29 cellular contexts compared by ENCODE assay signal in the genomic region with DNA sequence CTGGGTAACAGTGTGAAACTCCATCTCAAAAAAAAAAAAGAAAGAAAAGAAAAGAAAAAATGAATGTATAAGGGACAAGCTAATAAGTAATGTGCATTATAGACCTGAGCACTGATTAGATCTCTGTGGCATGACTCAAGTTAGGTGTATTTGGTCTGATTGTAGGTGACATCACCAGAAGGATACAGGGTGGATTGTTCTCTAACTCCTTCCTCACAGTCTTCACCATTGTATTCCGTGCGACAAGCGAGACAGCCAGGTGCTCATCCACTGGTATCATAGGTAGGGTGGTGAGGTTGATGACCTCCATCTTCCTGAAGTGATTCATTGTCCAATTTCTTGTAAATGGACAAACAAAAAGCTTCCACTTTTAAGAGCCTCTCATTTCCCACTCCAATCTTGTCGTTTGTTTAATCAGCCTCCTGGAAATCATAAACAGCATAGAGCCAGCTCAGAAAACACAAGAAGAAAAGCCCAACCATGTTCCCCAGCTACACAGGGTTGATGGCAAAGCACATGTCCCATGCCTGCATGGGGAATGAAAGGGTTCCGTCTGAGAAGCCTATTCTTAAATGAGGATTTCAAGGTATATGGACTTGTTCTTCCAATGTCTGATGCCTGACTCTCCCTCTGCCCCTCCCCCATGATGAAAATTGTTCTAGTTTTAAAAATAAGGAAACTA. TPM values are rescaled to one million over a fixed set of nuclear protein-coding genes. Genes with fewer than 3 reads are reported as not detected.
DNase-seq lines count a peak whose midpoint lies in the region; ATAC-seq and TF ChIP-seq lines count a peak whose summit lies in the region.
"Had no signal": no experiment of that assay in that cellular context is flagged by ENCODE, and none has a peak within 500 bp of the region (broad histone marks: within the 10 kb centered on the region; RNA-seq: fewer than 3 reads in every experiment).

No MANE protein-coding gene starts in this region.

- H3K4me3 ChIP-seq in PC-3 (ENCODE audit: low read length) (no peak overlapping the region), left lung (no peak overlapping the region)
- H3K4me3 ChIP-seq: HAP-1, uterus had no signal

- H3F3A ChIP-seq in PC-3 (ENCODE audit: low read length, unreplicated experiment): no peaks in the 10 kb centered on the region

- H3K36me3 ChIP-seq in PC-3 (ENCODE audit: low read depth, low read length): no peaks in the 10 kb centered on the region
- no peaks in the 10 kb centered on the region for H3K36me3 ChIP-seq in left lung
- H3K36me3 ChIP-seq: HAP-1, neutrophil, uterus had no signal

- H3K79me2 ChIP-seq in PC-3 (ENCODE audit: low read length): no peaks in the 10 kb centered on the region

- no TSS peak for BruUV-seq in PC-3 (replicated peaks; lab: Mats Ljungman, UMichigan)

- DNase-seq in NCI-H2107 treated with DMSO at 0.1 percent for 48 hours (lab: John Stamatoyannopoulos, UW; ENCODE audit: unreplicated experiment) (peak; percentile 11), NCI-H2107 (lab: John Stamatoyannopoulos, UW) (no peak), NCI-H2029 treated with DMSO at 0.1 percent for 48 hours (lab: John Stamatoyannopoulos, UW) (peak; percentile 17), PC-3 (peak; percentile 59), left lung (no peak), NCI-H1105 treated with DMSO at 0.1 percent for 48 hours (lab: John Stamatoyannopoulos, UW) (no peak)
- DNase-seq: activated CD4-positive, alpha-beta memory T cell treated with anti-CD3 and anti-CD28 coated beads, Interleukin-2, amount 10 ng/mL, durations not matched to agents 7 days and 5 days; activated CD4-positive, alpha-beta T cell treated with anti-CD3 and anti-CD28 coated beads for 1 hour; activated CD8-positive, alpha-beta memory T cell treated with anti-CD3 and anti-CD28 coated beads, Interleukin-2, amount 50 U/mL, for 4 hours; activated naive CD4-positive, alpha-beta T cell; activated naive CD8-positive, alpha-beta T cell treated with anti-CD3 and anti-CD28 coated beads, Interleukin-2, amount 50 U/mL, for 24 hours; central memory CD4-positive, alpha-beta T cell; effector memory CD8-positive, alpha-beta T cell; head of caudate nucleus; IMR-90; midbrain; MV-4-11; naive thymus-derived CD4-positive, alpha-beta T cell; NCI-H446 treated with DMSO at 0.1 percent for 48 hours; NK-92 treated with Interleukin-12 subunit alpha and Interleukin-12 subunit beta, amount 100 ng/mL, for 24 hours; right cardiac atrium; SHP77; stimulated activated CD8-positive, alpha-beta memory T cell treated with anti-CD3 and anti-CD28 coated beads, Interleukin-4, amount 100 ng/mL, for 48 hours; stimulated activated naive CD8-positive, alpha-beta T cell treated with anti-CD3 and anti-CD28 coated beads, Interleukin-15, amount 100 ng/mL, for 72 hours; uterus had no signal

- peak overlapping the region; percentile 78 for H3K27ac ChIP-seq in PC-3 (ENCODE audit: low read length)
- H3K27ac ChIP-seq in left lung: no peak overlapping the region
- H3K27ac ChIP-seq: neutrophil, uterus had no signal

- no peaks in the 10 kb centered on the region for H4K20me1 ChIP-seq in PC-3 (ENCODE audit: low read length)

- H2AFZ ChIP-seq in PC-3 (ENCODE audit: low read length): no peak overlapping the region

- no peak for TF ChIP-seq CTCF in PC-3 (conservative IDR thresholded peaks at IDR 0.05; ENCODE audit: low read depth, low read length)
- no peak for TF ChIP-seq CTCF in left lung (IDR thresholded peaks at IDR 0.05)

- H3K27me3 ChIP-seq in PC-3 (ENCODE audit: low read length) (no peaks in the 10 kb centered on the region), left lung (no peaks in the 10 kb centered on the region)
- H3K27me3 ChIP-seq: neutrophil, uterus had no signal

- ATAC-seq in PC-3 (peak; percentile 68), left lung (peak; percentile 38), HG02840 (IDR thresholded peaks at IDR 0.05; ENCODE audit: low FRiP score, unreplicated experiment) (no peak), GM21526 (IDR thresholded peaks at IDR 0.05; ENCODE audit: low FRiP score, unreplicated experiment) (no peak)
- ATAC-seq: activated naive CD8-positive, alpha-beta T cell treated with anti-CD3 and anti-CD28 coated beads, Interleukin-2, amount 50 U/mL, for 24 hours; effector memory CD8-positive, alpha-beta T cell; naive thymus-derived CD4-positive, alpha-beta T cell; right cardiac atrium; stimulated activated naive CD8-positive, alpha-beta T cell treated with anti-CD3 and anti-CD28 coated beads, Interleukin-15, amount 100 ng/mL, for 72 hours had no signal

- no peaks in the 10 kb centered on the region for H3K9me2 ChIP-seq in PC-3 (replicated peaks; ENCODE audit: low read length)

- H3K9ac ChIP-seq in PC-3 (ENCODE audit: low read length): no peak overlapping the region

- H3K4me2 ChIP-seq in PC-3 (ENCODE audit: low read length): no peak overlapping the region

- CTCF ChIA-PET in PC-3 (lab: Charles Lee): no interaction called here

- peaks cover 8% of the 10 kb centered on the region; the same call in 1 of the 2 replicates for H3K4me1 ChIP-seq in PC-3 (ENCODE audit: insufficient read depth, low read length)
- no peaks in the 10 kb centered on the region for H3K4me1 ChIP-seq in left lung
- H3K4me1 ChIP-seq: HAP-1, uterus had no signal

- intact Hi-C loops in PC-3 (cut with micrococcal nuclease) (no loop called here), left lung (cut with DNase I) (no loop called here)

- H3K9me3 ChIP-seq in PC-3 (ENCODE audit: low read length): no peaks in the 10 kb centered on the region
- H3K9me3 ChIP-seq in left lung: no peaks in the 10 kb centered on the region
- H3K9me3 ChIP-seq: HAP-1, neutrophil, uterus had no signal

- POLR2A ChIA-PET in PC-3 (lab: Charles Lee; ENCODE audit: unreplicated experiment): no interaction called here

RNA-seq across cellular contexts. Expression of a gene that starts 6.2 kb away (rescaled TPM):
- 1.2 and 2.2 TPM in 2 replicates for total RNA-seq in PC-3 (2014; rRNA removed)
- total RNA-seq in left lung: 1 to 10 TPM; 1.5 to 3.1 TPM

RNA-seq across cellular contexts. Expression of a gene that starts 6.5 kb away (rescaled TPM):
- 12.9 and 14.3 TPM in 2 replicates for total RNA-seq in PC-3 (2014; rRNA removed)
- 10 to 100 TPM; 24.4 to 36.0 TPM for total RNA-seq in left lung

RNA-seq across cellular contexts. Expression of a gene that starts 31.8 kb away (rescaled TPM):
- total RNA-seq in PC-3 (2014; rRNA removed) (68.7 and 82.3 TPM in 2 replicates), left lung (10 to 100 TPM; 54.3 to 67.0 TPM)

RNA-seq across cellular contexts. Expression of a gene that starts 50.8 kb away (rescaled TPM):
- total RNA-seq in PC-3 (2014; rRNA removed) (37.5 and 40.3 TPM in 2 replicates), left lung (10 to 100 TPM; 55.6 to 57.3 TPM)

RNA-seq across cellular contexts. Expression of a gene that starts 55.8 kb away (rescaled TPM):
- 28.2 and 29.6 TPM in 2 replicates for total RNA-seq in PC-3 (2014; rRNA removed)
- 10 to 100 TPM; 45.7 to 51.0 TPM for total RNA-seq in left lung

Comparison
In these comparisons a context has a peak if more than half of its experiments do, and no peak if none do; other contexts are left out.
1. DNase-seq: peak in NCI-H2107 treated with DMSO at 0.1 percent for 48 hours (single experiment), NCI-H2029 treated with DMSO at 0.1 percent for 48 hours (single experiment) and PC-3 (single experiment); none in NCI-H2107 (single experiment), left lung (0 of 2) and NCI-H1105 treated with DMSO at 0.1 percent for 48 hours (single experiment).
2. ATAC-seq: peak in PC-3 (single experiment) and left lung (single experiment); none in HG02840 (single experiment) and GM21526 (single experiment).